8 cellular contexts compared by ENCODE assay signal in the genomic region with DNA sequence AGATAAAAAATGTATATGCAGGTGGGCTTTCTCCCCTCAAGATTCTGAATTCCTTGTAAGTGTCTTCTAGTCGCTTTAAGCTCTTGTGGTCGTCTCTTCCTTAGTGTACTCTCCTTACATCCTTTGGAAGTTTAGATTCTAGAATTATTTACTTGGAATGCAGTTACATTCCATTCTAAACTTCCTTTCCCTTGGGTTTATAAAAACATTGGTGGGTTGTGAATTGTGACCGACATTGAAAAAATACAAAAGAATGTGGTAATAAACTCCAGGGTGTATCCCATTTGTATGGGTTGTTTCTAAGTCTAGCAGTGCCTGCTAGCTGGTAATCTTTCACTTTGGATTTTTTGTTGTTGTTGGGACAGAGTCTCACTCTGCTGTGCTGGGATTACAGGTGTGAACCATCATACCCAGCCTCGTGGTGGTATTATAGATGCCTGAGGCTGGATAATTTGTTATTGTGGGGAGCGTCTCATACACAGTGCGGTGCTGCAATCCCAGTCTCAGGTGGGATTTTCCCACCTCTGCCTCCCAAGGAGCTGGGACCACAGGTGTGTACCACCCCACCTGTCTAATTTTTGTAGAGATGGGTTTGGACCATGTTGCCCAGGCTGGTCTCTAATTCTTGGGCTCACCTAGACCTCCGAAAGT. TPM values are rescaled to one million over a fixed set of nuclear protein-coding genes. Genes with fewer than 3 reads are reported as not detected.
DNase-seq lines count a peak whose midpoint lies in the region; ATAC-seq and TF ChIP-seq lines count a peak whose summit lies in the region.

No MANE protein-coding gene starts in this region.

- CTCF ChIA-PET in activated CD4-positive, alpha-beta memory T cell treated with anti-CD3 and anti-CD28 coated beads for 36 hours (lab: Charles Lee): interaction anchor here (0.7 to 5.5 kb wide), 6 partner anchors 8 to 101 kb away, joined by 3 to 51 read pairs (median 4); no protein-coding TSS in a partner anchor

- TF ChIP-seq CTCF in fibroblast of the aortic adventitia (IDR thresholded peaks at IDR 0.05; ENCODE audit: insufficient read depth, low read length): no peak

- no peak for ATAC-seq in HG02885 (IDR thresholded peaks at IDR 0.05; ENCODE audit: poor library complexity, unreplicated experiment)
- no peak for ATAC-seq in HG03342 (IDR thresholded peaks at IDR 0.05; ENCODE audit: unreplicated experiment)

- peak overlapping the region; percentile 77 for H3K27ac Mint-ChIP-seq in activated CD4-positive, alpha-beta memory T cell treated with anti-CD3 and anti-CD28 coated beads for 36 hours

- DNase-seq in EH (ENCODE audit: low read depth) (peak; percentile 92), fibroblast of the aortic adventitia (ENCODE audit: low read depth) (peak; percentile 78), NCI-H2081 (lab: John Stamatoyannopoulos, UW) (no peak)
- DNase-seq in activated CD4-positive, alpha-beta memory T cell treated with anti-CD3 and anti-CD28 coated beads for 36 hours: no peak
- DNase-seq in effector CD4-positive, alpha-beta T cell: no peak

- H3K27ac ChIP-seq in skin epidermis: peak overlapping the region in 20 of 21 experiments; percentile 40 to 99 (median 96)

- H3K9me3 Mint-ChIP-seq in activated CD4-positive, alpha-beta memory T cell treated with anti-CD3 and anti-CD28 coated beads for 36 hours: no peaks in the 10 kb centered on the region

- H3K4me1 Mint-ChIP-seq in activated CD4-positive, alpha-beta memory T cell treated with anti-CD3 and anti-CD28 coated beads for 36 hours (ENCODE audit: low read depth): peaks cover 91% of the 10 kb centered on the region

- intact Hi-C loops in activated CD4-positive, alpha-beta memory T cell treated with anti-CD3 and anti-CD28 coated beads for 36 hours (cut with micrococcal nuclease): no loop called here

- POLR2A ChIA-PET in activated CD4-positive, alpha-beta memory T cell treated with anti-CD3 and anti-CD28 coated beads for 36 hours (lab: Charles Lee): interaction anchor here (0.8 to 11.6 kb wide), 7 partner anchors 9 to 105 kb away, joined by 3 to 733 read pairs (median 8); a partner anchor contains a TSS

- no peaks in the 10 kb centered on the region for H3K27me3 Mint-ChIP-seq in activated CD4-positive, alpha-beta memory T cell treated with anti-CD3 and anti-CD28 coated beads for 36 hours

- peaks cover 60% of the 10 kb centered on the region for H3K36me3 Mint-ChIP-seq in activated CD4-positive, alpha-beta memory T cell treated with anti-CD3 and anti-CD28 coated beads for 36 hours

- H3K4me3 Mint-ChIP-seq in activated CD4-positive, alpha-beta memory T cell treated with anti-CD3 and anti-CD28 coated beads for 36 hours: peak overlapping the region; percentile 1

- peak overlapping the region; percentile 16 for H3K4me3 ChIP-seq in fibroblast of the aortic adventitia (ENCODE audit: low read depth, low read length)
- no peak overlapping the region for H3K4me3 ChIP-seq in skin epidermis

RNA-seq across cellular contexts. Expression of a gene that starts 9.1 kb away (rescaled TPM):
- total RNA-seq in activated CD4-positive, alpha-beta memory T cell treated with anti-CD3 and anti-CD28 coated beads for 36 hours: 100 to 1,000 TPM; 113 to 121 TPM
- 83.7 and 253 TPM in 2 replicates for total RNA-seq in fibroblast of the aortic adventitia (ENCODE audit: low replicate concordance)

Comparison
In these comparisons a context has a peak if more than half of its experiments do, and no peak if none do; other contexts are left out.
1. DNase-seq: peak in EH (single experiment) and fibroblast of the aortic adventitia (single experiment); none in activated CD4-positive, alpha-beta memory T cell treated with anti-CD3 and anti-CD28 coated beads for 36 hours (single experiment), NCI-H2081 (0 of 2) and effector CD4-positive, alpha-beta T cell (single experiment).